15 cellular contexts compared by ENCODE assay signal in the genomic region with DNA sequence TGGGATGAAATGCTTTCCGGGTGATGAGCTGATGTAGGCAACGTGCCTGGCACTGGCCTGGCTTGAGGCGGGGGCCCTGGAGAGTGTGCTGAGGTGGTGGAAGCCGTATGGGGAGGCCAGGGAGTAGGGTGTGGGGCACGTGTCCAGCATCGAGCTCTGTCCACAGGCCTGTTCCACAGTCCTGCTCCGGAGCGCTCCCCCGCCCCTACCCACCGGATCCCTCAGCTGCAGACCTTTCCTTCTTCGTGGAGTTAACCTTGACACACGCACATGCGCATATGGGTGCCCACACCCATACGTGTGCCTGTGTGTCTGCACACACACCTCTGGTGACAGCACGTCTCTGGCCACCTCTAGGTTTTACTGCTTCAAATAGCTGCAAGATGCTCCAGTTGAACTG.
"Had no signal": no experiment of that assay in that cellular context is flagged by ENCODE, and none has a peak within 500 bp of the region (broad histone marks: within the 10 kb centered on the region; RNA-seq: fewer than 3 reads in every experiment).

No MANE protein-coding gene starts in this region.

- H3K27ac Mint-ChIP-seq: activated naive CD8-positive, alpha-beta T cell treated with anti-CD3 and anti-CD28 coated beads, Interleukin-2, amount 50 U/mL, for 24 hours; effector memory CD8-positive, alpha-beta T cell; natural killer cell had no signal

- H3K4me3 Mint-ChIP-seq: activated naive CD8-positive, alpha-beta T cell treated with anti-CD3 and anti-CD28 coated beads, Interleukin-2, amount 50 U/mL, for 24 hours; effector memory CD8-positive, alpha-beta T cell; natural killer cell had no signal

- H3K27me3 ChIP-seq: ascending aorta, colonic mucosa had no signal

- ATAC-seq: activated naive CD8-positive, alpha-beta T cell treated with anti-CD3 and anti-CD28 coated beads, Interleukin-2, amount 50 U/mL, for 24 hours; effector memory CD8-positive, alpha-beta T cell; natural killer cell; stimulated activated naive CD8-positive, alpha-beta T cell treated with anti-CD3 and anti-CD28 coated beads, Interleukin-15, Interleukin-2, amounts not matched to agents 100 U/mL and 50 U/mL, for 24 hours had no signal

- H3K4me1 Mint-ChIP-seq: activated naive CD8-positive, alpha-beta T cell treated with anti-CD3 and anti-CD28 coated beads, Interleukin-2, amount 50 U/mL, for 24 hours had no signal

- H3K36me3 ChIP-seq: ascending aorta, colonic mucosa had no signal

- H3K4me3 ChIP-seq: ascending aorta, colonic mucosa had no signal

- H3K27ac ChIP-seq: ascending aorta, colonic mucosa had no signal

- H3K9me3 ChIP-seq: ascending aorta, colonic mucosa had no signal

- H3K9me3 Mint-ChIP-seq: activated naive CD8-positive, alpha-beta T cell treated with anti-CD3 and anti-CD28 coated beads, Interleukin-2, amount 50 U/mL, for 24 hours; effector memory CD8-positive, alpha-beta T cell; natural killer cell had no signal

- H3K36me3 Mint-ChIP-seq: natural killer cell had no signal

- H3K4me1 ChIP-seq: ascending aorta, colonic mucosa had no signal

- DNase-seq: activated naive CD4-positive, alpha-beta T cell; activated naive CD8-positive, alpha-beta T cell treated with anti-CD3 and anti-CD28 coated beads, Interleukin-2, amount 50 U/mL, for 24 hours; caudate nucleus; colonic mucosa; effector memory CD8-positive, alpha-beta T cell; hypothalamus; mammary epithelial cell; natural killer cell; occipital lobe; SIG-M5; stimulated activated CD4-positive, alpha-beta T cell treated with anti-CD3 and anti-CD28 coated beads, Interleukin-4, amount 100 ng/mL, for 1 hour; stimulated activated CD8-positive, alpha-beta memory T cell treated with anti-CD3 and anti-CD28 coated beads, Interleukin-4, amount 100 ng/mL, for 48 hours; stimulated activated naive CD8-positive, alpha-beta T cell treated with anti-CD3 and anti-CD28 coated beads, Interleukin-15, Interleukin-2, amounts not matched to agents 100 U/mL and 50 U/mL, for 24 hours; T-helper 2 cell had no signal
